In the genomic region with DNA sequence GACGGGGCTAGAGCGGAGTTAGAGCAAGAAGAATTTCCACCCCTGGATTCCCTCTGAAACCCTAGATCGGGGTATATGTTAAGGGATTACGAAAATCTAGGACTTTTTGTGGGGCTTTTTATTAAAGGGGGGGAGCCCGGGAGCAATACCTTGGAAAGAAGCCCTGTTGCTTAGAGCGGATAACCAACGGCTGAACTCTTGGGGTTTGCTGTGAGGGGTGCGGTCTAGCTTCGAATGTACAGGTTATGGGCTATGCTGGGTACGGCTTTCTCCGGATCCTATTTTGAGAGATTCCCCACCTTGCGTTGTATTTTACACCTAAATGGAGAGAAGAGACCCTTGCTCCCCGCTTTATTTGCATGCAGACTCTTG, we compare ENCODE assay signal across 8 cellular contexts. TPM values are rescaled to one million over a fixed set of nuclear protein-coding genes. Genes with fewer than 3 reads are reported as not detected.
DNase-seq lines count a peak whose midpoint lies in the region; ATAC-seq and TF ChIP-seq lines count a peak whose summit lies in the region.

No MANE protein-coding gene starts in this region.

- no peaks in the 10 kb centered on the region for H3K9me3 ChIP-seq in AG04450 (ENCODE audit: control insufficient read depth, insufficient read depth, low read length)

- no peaks in the 10 kb centered on the region for H3K27me3 ChIP-seq in AG04450 (ENCODE audit: control insufficient read depth, insufficient read depth, low read length)

- H3K4me3 ChIP-seq in AG04450 (ENCODE audit: low read depth, low read length) (peak overlapping the region; percentile 80), retinal pigment epithelial cell (ENCODE audit: low read length) (peak overlapping the region; percentile 86)

- POLR2A ChIA-PET in AG04450 (lab: Yijun Ruan, JAX), result interaction anchor here (0.6 to 1.9 kb wide), 7 partner anchors 19 to 290 kb away, joined by 3 to 17 read pairs (median 4); a partner anchor contains a TSS
- POLR2A ChIA-PET in GM10248 (lab: Yijun Ruan, JAX), result interaction anchor here (1.0 to 1.5 kb wide), 6 partner anchors 13 to 346 kb away, joined by 4 to 6 read pairs (median 5); a partner anchor contains a TSS

- CTCF ChIA-PET in AG04450 (lab: Charles Lee), result interaction anchor here (1.5 to 7.6 kb wide), 8 partner anchors 11 to 276 kb away, joined by 5 to 202 read pairs (median 14); a partner anchor contains a TSS
- CTCF ChIA-PET in GM10248 (lab: Yijun Ruan, JAX), result interaction anchor here (0.9 to 10.3 kb wide), 19 partner anchors 11 to 344 kb away, joined by 3 to 314 read pairs (median 6); a partner anchor contains a TSS

- no peak for DNase-seq in AG04450 (ENCODE audit: low read depth, low spot score)
- DNase-seq in fibroblast of peridontal ligament (ENCODE audit: extremely low read depth), result peak; percentile 16
- DNase-seq in retinal pigment epithelial cell (ENCODE audit: low read depth), result no peak
- no peak for DNase-seq in superior temporal gyrus (ENCODE audit: extremely low spot score)
- no peak for DNase-seq in GM10248 (ENCODE audit: extremely low spot score)

- no peak overlapping the region for H3K27ac ChIP-seq in AG04450 (ENCODE audit: low read depth, low read length)

- peak; percentile 5 for ATAC-seq in GM21529 (IDR thresholded peaks at IDR 0.05; ENCODE audit: unreplicated experiment)
- ATAC-seq in SK-N-SH treated with all-trans-retinoic acid at 6 μM for 48 hours, result peak; percentile 37
- ATAC-seq in esophagus mucosa, result no peak

- TF ChIP-seq CTCF in AG04450 (IDR thresholded peaks at IDR 0.05; ENCODE audit: low read depth, low read length), result no peak
- TF ChIP-seq CTCF in retinal pigment epithelial cell (conservative IDR thresholded peaks at IDR 0.05; ENCODE audit: low read depth, low read length), result no peak
- no peak for TF ChIP-seq CTCF in GM10248 (IDR thresholded peaks at IDR 0.05; ENCODE audit: control extremely low read depth, extremely low read depth, low read depth, missing control alignments)

TF ChIP-seq in SK-N-SH treated with all-trans-retinoic acid at 6 μM for 48 hours, 23 proteins besides CTCF, POLR2A, EP300 and RAD21:
- TF ChIP-seq GLIS3 (CRISPR knock-in tag; IDR thresholded peaks at IDR 0.05) (no peak), PPARA (CRISPR knock-in tag; IDR thresholded peaks at IDR 0.05; ENCODE audit: borderline replicate concordance) (no peak)
- TF ChIP-seq, protein P1, sequence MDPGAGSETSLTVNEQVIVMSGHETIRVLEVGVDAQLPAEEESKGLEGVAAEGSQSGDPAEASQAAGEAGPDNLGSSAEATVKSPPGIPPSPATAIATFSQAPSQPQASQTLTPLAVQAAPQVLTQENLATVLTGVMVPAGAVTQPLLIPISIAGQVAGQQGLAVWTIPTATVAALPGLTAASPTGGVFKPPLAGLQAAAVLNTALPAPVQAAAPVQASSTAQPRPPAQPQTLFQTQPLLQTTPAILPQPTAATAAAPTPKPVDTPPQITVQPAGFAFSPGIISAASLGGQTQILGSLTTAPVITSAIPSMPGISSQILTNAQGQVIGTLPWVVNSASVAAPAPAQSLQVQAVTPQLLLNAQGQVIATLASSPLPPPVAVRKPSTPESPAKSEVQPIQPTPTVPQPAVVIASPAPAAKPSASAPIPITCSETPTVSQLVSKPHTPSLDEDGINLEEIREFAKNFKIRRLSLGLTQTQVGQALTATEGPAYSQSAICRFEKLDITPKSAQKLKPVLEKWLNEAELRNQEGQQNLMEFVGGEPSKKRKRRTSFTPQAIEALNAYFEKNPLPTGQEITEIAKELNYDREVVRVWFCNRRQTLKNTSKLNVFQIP (CRISPR knock-in tag; IDR thresholded peaks at IDR 0.05; ENCODE audit: borderline replicate concordance, low read depth), result no peak
TF ChIP-seq in SK-N-SH treated with all-trans-retinoic acid at 6 μM for 48 hours: peak in this region for 0.

RNA-seq across cellular contexts. Expression of a gene that starts 0.6 kb away (rescaled TPM):
- polyA plus RNA-seq in AG04450 (2011; rRNA removed), result 13.4 and 13.8 TPM in 2 replicates
- polyA minus RNA-seq in AG04450 (2011; rRNA and poly(A)+ RNA removed), result 11.4 and 16.4 TPM in 2 replicates
- total RNA-seq in esophagus mucosa, result 6.1 TPM

RNA-seq across cellular contexts. Expression of a gene that starts 23.7 kb away (rescaled TPM):
- 71.8 and 74.0 TPM in 2 replicates for polyA plus RNA-seq in AG04450 (2011; rRNA removed)
- polyA minus RNA-seq in AG04450 (2011; rRNA and poly(A)+ RNA removed), result 43.8 and 45.5 TPM in 2 replicates
- total RNA-seq in esophagus mucosa, result 41.8 TPM

RNA-seq across cellular contexts. Expression of a gene that starts 48.7 kb away (rescaled TPM):
- 64.9 and 76.2 TPM in 2 replicates for polyA plus RNA-seq in AG04450 (2011; rRNA removed)
- polyA minus RNA-seq in AG04450 (2011; rRNA and poly(A)+ RNA removed), result 67.5 and 79.1 TPM in 2 replicates
- 47.3 TPM for total RNA-seq in esophagus mucosa
